ENCODE assay signal across 13 cellular contexts in the genomic region with DNA sequence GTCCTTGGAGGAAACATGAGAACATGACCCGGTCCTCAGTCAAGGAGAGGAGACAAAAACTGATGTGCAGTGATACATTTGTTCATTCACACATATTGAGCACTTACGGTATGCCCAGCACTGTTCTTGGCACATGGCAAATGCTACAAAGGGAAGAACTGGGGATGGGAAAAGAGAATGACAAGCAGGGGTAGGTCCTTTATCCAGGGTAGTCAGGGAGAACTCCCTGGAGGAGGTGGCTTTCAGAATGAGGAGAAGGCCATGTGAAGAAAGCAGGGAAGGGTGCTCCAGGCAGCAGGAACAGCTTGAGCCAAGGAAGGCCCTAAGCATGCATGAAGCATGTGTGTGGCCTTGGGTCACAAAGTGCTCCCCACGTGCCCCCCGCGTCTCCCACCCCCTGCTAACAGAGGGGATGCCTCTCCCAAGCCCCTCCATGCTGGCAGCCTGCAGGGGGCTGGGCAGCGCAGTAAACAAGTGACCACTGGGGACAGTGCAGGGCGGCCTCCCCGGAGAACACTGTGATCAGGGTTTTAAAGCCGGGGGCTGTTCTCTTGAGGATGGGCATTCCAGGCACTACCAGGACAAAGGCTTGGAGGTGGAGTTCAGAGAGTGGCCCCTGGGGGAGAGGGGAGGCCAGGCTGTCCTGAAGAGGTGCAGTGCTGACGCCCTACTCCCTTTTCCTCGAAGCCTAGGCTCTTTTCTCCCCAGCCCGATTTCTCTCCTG.
DNase-seq lines count a peak whose midpoint lies in the region; ATAC-seq and TF ChIP-seq lines count a peak whose summit lies in the region.
"Had no signal": no experiment of that assay in that cellular context is flagged by ENCODE, and none has a peak within 500 bp of the region (broad histone marks: within the 10 kb centered on the region; RNA-seq: fewer than 3 reads in every experiment).

No MANE protein-coding gene starts in this region.

- H3K27ac Mint-ChIP-seq in endodermal cell (no peak overlapping the region), nephron progenitor cell (no peak overlapping the region)

- in situ Hi-C loops in Panc1 (cut with HindIII; ENCODE audit: low pct_unique_long_range_greater_than_20kb, low sequenced_read_pairs) = no loop called here

- CTCF ChIA-PET in Panc1 (lab: Charles Lee) = interaction anchor here (0.7 to 1.4 kb wide), 7 partner anchors 15 to 361 kb away, joined by 3 to 8 read pairs (median 4); no protein-coding TSS in a partner anchor

- H3K4me3 ChIP-seq in Panc1 (ENCODE audit: low read depth in 2 of 2, low read length in 2 of 2) (no peak overlapping the region), endodermal cell (ENCODE audit: low read length) (no peak overlapping the region)
- H3K4me3 ChIP-seq: GM12878, MG63 had no signal

- H3K9me3 ChIP-seq in Panc1 (ENCODE audit: control insufficient read depth, insufficient read depth, low read depth, low read length) (no peaks in the 10 kb centered on the region), endodermal cell (ENCODE audit: control insufficient read depth, low read length) (no peaks in the 10 kb centered on the region)
- H3K9me3 ChIP-seq: MG63 had no signal

- H3K4me3 Mint-ChIP-seq in endodermal cell (no peak overlapping the region), nephron progenitor cell (no peak overlapping the region)

- H3K4me1 ChIP-seq in Panc1 (ENCODE audit: control insufficient read depth, insufficient read depth, low read length) (no peaks in the 10 kb centered on the region), endodermal cell (ENCODE audit: control insufficient read depth, insufficient read depth, low read length) (no peaks in the 10 kb centered on the region)

- ATAC-seq in Panc1 = 0 out of 2 replicates have a peak, but pooled peaks have one; percentile 39
- no peak for ATAC-seq in GM19463 (IDR thresholded peaks at IDR 0.05; ENCODE audit: unreplicated experiment)

- intact Hi-C loops in Panc1 (cut with micrococcal nuclease; ENCODE audit: unreplicated experiment) = loop anchor here (5.0 kb wide), 2 partner anchors 276 to 361 kb away; no protein-coding TSS in a partner anchor

- BruUV-seq in Panc1 (replicated peaks; lab: Mats Ljungman, UMichigan) = no TSS peak

- H3K9me3 Mint-ChIP-seq in endodermal cell (peaks cover under 1% of the 10 kb centered on the region), nephron progenitor cell (no peaks in the 10 kb centered on the region)

- POLR2A ChIA-PET in Panc1 (lab: Charles Lee) = no interaction called here

- no peaks in the 10 kb centered on the region for H3K36me3 ChIP-seq in Panc1 (ENCODE audit: control insufficient read depth, insufficient read depth, low read length)
- H3K36me3 ChIP-seq in endodermal cell (ENCODE audit: control insufficient read depth, insufficient read depth, low read length) = peaks cover 5% of the 10 kb centered on the region
- H3K36me3 ChIP-seq: MG63 had no signal

- H3K27me3 Mint-ChIP-seq in endodermal cell (ENCODE audit: insufficient read depth) (no peaks in the 10 kb centered on the region), nephron progenitor cell (ENCODE audit: low read depth, poor library complexity) (peaks cover 3% of the 10 kb centered on the region)

- WGBS in endodermal cell (ENCODE audit: insufficient coverage in 1 of 2, insufficient read length in 1 of 2), 2 experiments = 89 to 90% methylated on average over 3 to 12 of the region's 12 CpGs

- peak; percentile 86 for DNase-seq in ELF-1 (ENCODE audit: low read depth, low spot score)
- DNase-seq in Panc1 (ENCODE audit: low read depth, low spot score) = no peak
- DNase-seq in endodermal cell = peak; percentile 86
- peak; percentile 36 for DNase-seq in nephron progenitor cell
- DNase-seq in H4 (ENCODE audit: low spot score) = no peak
- no peak for DNase-seq in activated CD4-positive, alpha-beta T cell treated with anti-CD3 and anti-CD28 coated beads, Interleukin-2, amount 50 U/mL, for 4 hours
- no peak for DNase-seq in GDM1 (lab: John Stamatoyannopoulos, UW)
- DNase-seq: DMS153, SHP77 treated with DMSO at 0.1 percent for 48 hours had no signal

- H3K4me1 Mint-ChIP-seq in endodermal cell = peaks cover 7% of the 10 kb centered on the region
- H3K4me1 Mint-ChIP-seq in nephron progenitor cell = no peaks in the 10 kb centered on the region

- H3K27ac ChIP-seq in Panc1 (ENCODE audit: low read length) (no peak overlapping the region), endodermal cell (ENCODE audit: low read depth, low read length) (no peak overlapping the region)
- H3K27ac ChIP-seq: C4-2B had no signal

- H3K27me3 ChIP-seq in Panc1 (ENCODE audit: control insufficient read depth, insufficient read depth, low read length) (peaks cover 6% of the 10 kb centered on the region; the same call in 1 of the 2 replicates), endodermal cell (ENCODE audit: control insufficient read depth, insufficient read depth, low read length, poor library complexity, severe bottlenecking) (no peaks in the 10 kb centered on the region)

- no peak for TF ChIP-seq CTCF in Panc1 (IDR thresholded peaks at IDR 0.05)
- peak; percentile 55 for TF ChIP-seq CTCF in endodermal cell (conservative IDR thresholded peaks at IDR 0.05)
- peak; percentile 23 for TF ChIP-seq CTCF in nephron progenitor cell (IDR thresholded peaks at IDR 0.05)

- no peak overlapping the region for H3K9ac ChIP-seq in endodermal cell (ENCODE audit: extremely low read depth, low read length, poor library complexity, severe bottlenecking)

- peaks cover 15% of the 10 kb centered on the region for H3K36me3 Mint-ChIP-seq in endodermal cell (ENCODE audit: low read depth)
- no peaks in the 10 kb centered on the region for H3K36me3 Mint-ChIP-seq in nephron progenitor cell (ENCODE audit: low read depth)

Comparison
In these comparisons a context has a peak if more than half of its experiments do, and no peak if none do; other contexts are left out.
1. DNase-seq: peak in ELF-1 (single experiment), endodermal cell (single experiment) and nephron progenitor cell (single experiment); none in Panc1 (single experiment), H4 (single experiment), activated CD4-positive, alpha-beta T cell treated with anti-CD3 and anti-CD28 coated beads, Interleukin-2, amount 50 U/mL, for 4 hours (0 of 2) and GDM1 (single experiment).